ENCODE assay signal across 28 cellular contexts in genomic region chr20:50901301-50901700, GRCh38.
"Had no signal": no experiment of that assay in that cellular context is flagged by ENCODE, and none has a peak within 500 bp of the region (broad histone marks: within the 10 kb centered on the region; RNA-seq: fewer than 3 reads in every experiment).

No MANE protein-coding gene starts in this region.

- H3K4me1 ChIP-seq: uterus had no signal

- H3K4me1 Mint-ChIP-seq: nephron had no signal

- H3K4me3 ChIP-seq: ascending aorta, coronary artery, dorsolateral prefrontal cortex, heart left ventricle, right atrium auricular region, SK-N-MC, uterus had no signal

- H2AFZ ChIP-seq: parathyroid adenoma had no signal

- H3K9ac ChIP-seq: parathyroid adenoma had no signal

- H3K27me3 Mint-ChIP-seq: type B pancreatic cell had no signal

- H3K36me3 ChIP-seq: uterus had no signal

- H3K9me3 Mint-ChIP-seq: activated naive CD4-positive, alpha-beta T cell treated with anti-CD3 and anti-CD28 coated beads, Interleukin-2, amount 50 U/mL, for 72 hours; activated T-cell treated with anti-CD3 and anti-CD28 coated beads, Interleukin-2, amount 50 U/mL, for 4 hours; nephron; T-helper 1 cell treated with Interleukin-12 subunit alpha and Interleukin-12 subunit beta and Interleukin-4 antibody, amounts not matched to agents 30 μg/mL and 1 μg/mL, for 36 hours; type B pancreatic cell had no signal

- ATAC-seq: activated CD4-positive, CD25-positive, alpha-beta regulatory T cell treated with anti-CD3 and anti-CD28 coated beads, Interleukin-2, amount 50 U/mL, for 24 hours; activated naive CD4-positive, alpha-beta T cell treated with anti-CD3 and anti-CD28 coated beads, Interleukin-2, amount 50 U/mL, for 72 hours; activated T-cell treated with anti-CD3 and anti-CD28 coated beads, Interleukin-2, amount 50 U/mL, for 4 hours; heart left ventricle had no signal

- H3K4me3 Mint-ChIP-seq: activated T-cell treated with anti-CD3 and anti-CD28 coated beads, Interleukin-2, amount 50 U/mL, for 4 hours; nephron; T-helper 1 cell treated with Interleukin-12 subunit alpha and Interleukin-12 subunit beta and Interleukin-4 antibody, amounts not matched to agents 30 μg/mL and 1 μg/mL, for 36 hours; type B pancreatic cell had no signal

- H3K9me3 ChIP-seq: ascending aorta, heart left ventricle, right atrium auricular region, uterus had no signal

- DNase-seq: activated CD4-positive, alpha-beta T cell treated with anti-CD3 and anti-CD28 coated beads for 48 hours; activated CD4-positive, alpha-beta T cell treated with anti-CD3 and anti-CD28 coated beads, Interleukin-2, amount 50 U/mL, for 48 hours; activated CD8-positive, alpha-beta memory T cell treated with anti-CD3 and anti-CD28 coated beads, Interleukin-2, amount 50 U/mL, for 48 hours; activated naive CD4-positive, alpha-beta T cell; activated T-cell treated with anti-CD3 and anti-CD28 coated beads, Interleukin-2, amount 50 U/mL, for 4 hours; brain microvascular endothelial cell; dorsolateral prefrontal cortex; effector memory CD4-positive, alpha-beta T cell; erythroblast; heart left ventricle; hypothalamus; midbrain; occipital lobe; stimulated activated CD4-positive, alpha-beta T cell treated with anti-CD3 and anti-CD28 coated beads, Interleukin-2, amount 100 ng/mL, for 48 hours; stimulated activated naive CD4-positive, alpha-beta T cell treated with Interleukin-2 at 50 U/mL for 16 hours; T1000; uterus; WERI-Rb-1 had no signal

- H3K27ac ChIP-seq: ascending aorta, brain microvascular endothelial cell, coronary artery, dorsolateral prefrontal cortex, heart left ventricle, parathyroid adenoma, right atrium auricular region, SK-N-MC, uterus, WERI-Rb-1 had no signal

- H3K27ac Mint-ChIP-seq: activated naive CD4-positive, alpha-beta T cell treated with anti-CD3 and anti-CD28 coated beads, Interleukin-2, amount 50 U/mL, for 72 hours; T-helper 1 cell treated with Interleukin-12 subunit alpha and Interleukin-12 subunit beta and Interleukin-4 antibody, amounts not matched to agents 30 μg/mL and 1 μg/mL, for 36 hours; type B pancreatic cell had no signal

- H3K27me3 ChIP-seq: ascending aorta, brain microvascular endothelial cell, dorsolateral prefrontal cortex, heart left ventricle, right atrium auricular region, uterus had no signal
